Comparison of ENCODE assay signal across 11 cellular contexts in the genomic region with DNA sequence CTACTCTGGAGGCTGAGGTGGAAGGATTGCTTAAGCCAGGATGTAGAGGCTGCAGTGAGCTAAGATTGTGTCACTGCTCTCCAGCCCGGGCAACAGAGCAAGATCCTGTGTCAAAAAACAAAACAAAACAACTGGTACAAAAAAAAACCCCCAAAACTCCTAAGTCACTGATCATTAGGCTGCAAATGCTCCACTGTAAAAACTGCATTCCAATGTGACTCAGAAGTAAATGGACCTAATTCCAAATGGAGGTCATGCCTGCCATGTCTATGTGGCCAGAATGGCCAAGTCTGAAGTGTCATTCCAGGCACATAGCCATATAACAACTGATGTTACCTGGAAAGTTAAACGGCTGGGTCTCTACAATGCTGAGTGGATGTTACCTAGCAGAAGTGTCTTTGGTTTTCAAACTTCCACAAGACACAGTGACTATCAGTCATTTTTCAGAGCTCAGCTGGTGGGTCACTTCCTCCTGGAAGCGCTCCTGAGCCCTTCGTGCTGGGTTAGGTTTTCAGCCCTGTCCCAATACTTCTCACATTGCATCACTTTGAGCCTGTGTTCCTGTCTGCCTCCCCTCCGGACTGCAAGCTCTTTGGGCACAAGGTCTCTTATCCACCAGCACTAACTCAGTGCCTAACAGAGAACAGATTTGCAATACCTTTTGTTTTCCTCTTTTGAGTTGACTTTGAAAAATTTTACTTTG. TPM values are rescaled to one million over a fixed set of nuclear protein-coding genes. Genes with fewer than 3 reads are reported as not detected.
DNase-seq lines count a peak whose midpoint lies in the region; ATAC-seq and TF ChIP-seq lines count a peak whose summit lies in the region.
"Had no signal": no experiment of that assay in that cellular context is flagged by ENCODE, and none has a peak within 500 bp of the region (broad histone marks: within the 10 kb centered on the region; RNA-seq: fewer than 3 reads in every experiment).

No MANE protein-coding gene starts in this region.

- in situ Hi-C loops in GM13977 (cut with MboI; ENCODE audit: low pct_unique_long_range_greater_than_20kb, low sequenced_read_pairs, unreplicated experiment): no loop called here

- H3K27ac Mint-ChIP-seq in chondrocyte (ENCODE audit: unreplicated experiment): peak overlapping the region; percentile 98
- H3K27ac Mint-ChIP-seq: activated CD4-positive, alpha-beta T cell treated with anti-CD3 and anti-CD28 coated beads, Interleukin-2, amount 10 ng/mL, durations not matched to agents 24 days and 14 days; stimulated activated naive CD8-positive, alpha-beta T cell treated with anti-CD3 and anti-CD28 coated beads, Interleukin-15, Interleukin-2, amounts not matched to agents 100 ng/mL and 50 ng/mL, for 24 hours; T-cell had no signal

- H3K36me3 ChIP-seq in lower lobe of right lung (no peaks in the 10 kb centered on the region), tibial artery (peaks cover 0 to 4% (median 0%) of the 10 kb centered on the region in 3 donors)

- peaks cover 99% of the 10 kb centered on the region for H3K4me1 Mint-ChIP-seq in chondrocyte (ENCODE audit: low read depth)
- H3K4me1 Mint-ChIP-seq: activated CD4-positive, alpha-beta T cell treated with anti-CD3 and anti-CD28 coated beads, Interleukin-2, amount 10 ng/mL, durations not matched to agents 24 days and 14 days; T-cell had no signal

- peaks cover 32% of the 10 kb centered on the region for H3K36me3 Mint-ChIP-seq in chondrocyte (ENCODE audit: low read depth)
- H3K36me3 Mint-ChIP-seq: T-cell had no signal

- H3K4me3 Mint-ChIP-seq in chondrocyte (ENCODE audit: unreplicated experiment): no peak overlapping the region
- H3K4me3 Mint-ChIP-seq: activated CD4-positive, alpha-beta T cell treated with anti-CD3 and anti-CD28 coated beads, Interleukin-2, amount 10 ng/mL, durations not matched to agents 24 days and 14 days; stimulated activated naive CD8-positive, alpha-beta T cell treated with anti-CD3 and anti-CD28 coated beads, Interleukin-15, Interleukin-2, amounts not matched to agents 100 ng/mL and 50 ng/mL, for 24 hours; T-cell had no signal

- DNase-seq in NOMO-1 (lab: John Stamatoyannopoulos, UW; ENCODE audit: unreplicated experiment in 2 of 2) (peak; percentile 50 to 67), chondrocyte (ENCODE audit: low spot score) (no peak), lower lobe of right lung (no peak), tibial artery (no peak), GM13977 (ENCODE audit: low spot score) (no peak), GM10266 (ENCODE audit: extremely low spot score) (no peak)
- DNase-seq: activated CD4-positive, alpha-beta T cell treated with anti-CD3 and anti-CD28 coated beads, Interleukin-2, amount 10 ng/mL, durations not matched to agents 24 days and 14 days; NCI-H2107; T-cell had no signal

- ATAC-seq in lower lobe of right lung (no peak), GM18909 (IDR thresholded peaks at IDR 0.05; ENCODE audit: poor library complexity, unreplicated experiment) (no peak)
- ATAC-seq: T-cell had no signal

- no peak for TF ChIP-seq CTCF in chondrocyte (IDR thresholded peaks at IDR 0.05)
- no peak for TF ChIP-seq CTCF in lower lobe of right lung (IDR thresholded peaks at IDR 0.05)
- TF ChIP-seq CTCF in tibial artery (IDR thresholded peaks at IDR 0.05): no peak
- no peak for TF ChIP-seq CTCF in GM13977 (IDR thresholded peaks at IDR 0.05; ENCODE audit: extremely low read depth, insufficient read depth, missing control alignments)
- TF ChIP-seq CTCF in GM10266 (IDR thresholded peaks at IDR 0.05; ENCODE audit: control insufficient read depth, insufficient read depth, low read depth, missing control alignments): no peak

- no peaks in the 10 kb centered on the region for H3K27me3 ChIP-seq in lower lobe of right lung (ENCODE audit: low read depth)
- H3K27me3 ChIP-seq in tibial artery: no peaks in the 10 kb centered on the region

- H3K27ac ChIP-seq in lower lobe of right lung (peak overlapping the region; percentile 26), tibial artery (peak overlapping the region; percentile 60 to 95)

- no peaks in the 10 kb centered on the region for H3K27me3 Mint-ChIP-seq in chondrocyte (ENCODE audit: low read depth)

- no peaks in the 10 kb centered on the region for H3K9me3 ChIP-seq in lower lobe of right lung
- no peaks in the 10 kb centered on the region for H3K9me3 ChIP-seq in tibial artery

- H3K4me1 ChIP-seq in lower lobe of right lung (peaks cover 70% of the 10 kb centered on the region), tibial artery (peaks cover 6 to 97% (median 76%) of the 10 kb centered on the region in 4 donors)

- intact Hi-C loops in lower lobe of right lung (cut with DNase I) (no loop called here), tibial artery (cut with DNase I; ENCODE audit: low total_unique reads) (no loop called here)

- no peaks in the 10 kb centered on the region for H3K9me3 Mint-ChIP-seq in chondrocyte (ENCODE audit: low read depth)
- H3K9me3 Mint-ChIP-seq: activated CD4-positive, alpha-beta T cell treated with anti-CD3 and anti-CD28 coated beads, Interleukin-2, amount 10 ng/mL, durations not matched to agents 24 days and 14 days; stimulated activated naive CD8-positive, alpha-beta T cell treated with anti-CD3 and anti-CD28 coated beads, Interleukin-15, Interleukin-2, amounts not matched to agents 100 ng/mL and 50 ng/mL, for 24 hours; T-cell had no signal

- H3K4me3 ChIP-seq in lower lobe of right lung (no peak overlapping the region), tibial artery (no peak overlapping the region)

RNA-seq across cellular contexts. Expression of gene FSTL1, which starts 10.6 kb away (rescaled TPM):
- total RNA-seq in chondrocyte (2,561 to 3,511 TPM (median 3,398 TPM) in 3 replicates), lower lobe of right lung (233 TPM)

Comparison
In these comparisons a context has a peak if more than half of its experiments do, and no peak if none do; other contexts are left out.
1. DNase-seq: peak in NOMO-1 (2 of 2); none in chondrocyte (single experiment), lower lobe of right lung (single experiment), tibial artery (0 of 2), GM13977 (single experiment) and GM10266 (single experiment).
2. RNA of gene FSTL1, which starts 10.6 kb away (total RNA-seq): 2,561 to 3,511 TPM in chondrocyte; 233 TPM in lower lobe of right lung (single experiment); every median in the first group is over 10 times any median in the second.